ENCODE assay signal across 8 cellular contexts in the genomic region with DNA sequence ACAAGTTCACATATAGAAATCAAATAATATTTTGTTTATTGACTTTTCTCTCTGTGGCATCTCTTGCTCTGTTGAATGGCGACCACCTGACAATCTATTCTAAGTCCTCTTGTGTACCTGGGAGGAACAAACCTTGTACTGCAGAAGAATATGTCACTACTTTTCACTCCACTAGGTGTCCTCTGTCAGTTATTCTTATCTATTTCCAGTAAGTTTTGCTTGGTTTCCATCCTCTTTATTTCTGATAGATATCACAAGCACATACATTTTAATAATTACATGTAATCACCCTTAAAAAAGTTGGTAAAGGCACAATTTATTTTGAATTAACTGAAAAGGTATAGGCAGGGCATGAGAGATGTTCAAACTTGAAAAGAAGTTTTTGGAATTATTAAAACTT.
DNase-seq lines count a peak whose midpoint lies in the region; ATAC-seq, FAIRE-seq and TF ChIP-seq lines count a peak whose summit lies in the region.

No MANE protein-coding gene starts in this region.

- FAIRE-seq in HTR-8/SVneo (lab: Jason Lieb, UNC): no peak

- no peak for DNase-seq in BJ (ENCODE audit: low read depth)
- peak; percentile 7 for DNase-seq in SK-N-DZ (ENCODE audit: low spot score)
- DNase-seq in hepatocyte (ENCODE audit: low spot score): peak; percentile 25
- no peak for DNase-seq in amniotic stem cell (lab: John Stamatoyannopoulos, UW)
- no peak for DNase-seq in HTR-8/SVneo (ENCODE audit: insufficient read length, low spot score)
- no peak for DNase-seq in esophagus muscularis mucosa (ENCODE audit: extremely low spot score)

- no peaks in the 10 kb centered on the region for H4K20me1 ChIP-seq in hepatocyte (ENCODE audit: insufficient read depth, poor library complexity, severe bottlenecking)

- H3K27ac ChIP-seq in HEK293 (ENCODE audit: extremely low read depth, low read depth, low read length) (no peak overlapping the region), hepatocyte (no peak overlapping the region), esophagus muscularis mucosa (replicated peaks in 1 of 4) (no peak overlapping the region)

- TF ChIP-seq CTCF in BJ (IDR thresholded peaks at IDR 0.05; ENCODE audit: insufficient read depth, low read depth, low read length) (peak; percentile 22; the same call in 1 of the 2 replicates), HEK293 (tag by site-specific recombination; IDR thresholded peaks at IDR 0.05) (no peak), hepatocyte (IDR thresholded peaks at IDR 0.05; ENCODE audit: poor library complexity) (peak; percentile 40), esophagus muscularis mucosa (IDR thresholded peaks at IDR 0.05) (no peak)

- no peak overlapping the region for H3K4me3 ChIP-seq in BJ (ENCODE audit: low read depth, low read length)
- H3K4me3 ChIP-seq in HEK293 (ENCODE audit: low read depth, low read length): no peak overlapping the region
- no peak overlapping the region for H3K4me3 ChIP-seq in hepatocyte
- H3K4me3 ChIP-seq in esophagus muscularis mucosa: no peak overlapping the region

- H3K79me2 ChIP-seq in hepatocyte: no peaks in the 10 kb centered on the region

- TF ChIP-seq POLR2A in esophagus muscularis mucosa (IDR thresholded peaks at IDR 0.05; ENCODE audit: low read depth): no peak

- H3K9me3 ChIP-seq in HEK293 (ENCODE audit: control insufficient read depth, insufficient read depth, low read depth, low read length) (no peaks in the 10 kb centered on the region), hepatocyte (ENCODE audit: low read depth) (no peaks in the 10 kb centered on the region), esophagus muscularis mucosa (no peaks in the 10 kb centered on the region)

- H3K27me3 ChIP-seq in BJ (ENCODE audit: control insufficient read depth, insufficient read depth, low read length): no peaks in the 10 kb centered on the region
- no peaks in the 10 kb centered on the region for H3K27me3 ChIP-seq in hepatocyte
- H3K27me3 ChIP-seq in esophagus muscularis mucosa: no peaks in the 10 kb centered on the region

- 48% methylated on average over 1 of the region's 1 CpG for WGBS in hepatocyte (ENCODE audit: low lambda C conversion rate, missing lambda C conversion rate)
- WGBS in esophagus muscularis mucosa: 71% methylated on average over 1 of the region's 1 CpG

- intact Hi-C loops in esophagus muscularis mucosa (cut with DNase I): no loop called here

- no peak overlapping the region for H3K4me2 ChIP-seq in hepatocyte

- CTCF ChIA-PET in BJ (lab: Yijun Ruan, JAX) (no interaction called here), HEK293 (lab: Yijun Ruan, JAX) (no interaction called here)

- H3K36me3 ChIP-seq in BJ (ENCODE audit: control insufficient read depth, insufficient read depth, low read length) (no peaks in the 10 kb centered on the region), HEK293 (ENCODE audit: control insufficient read depth in 2 of 2, insufficient read depth in 1 of 2, low read length in 2 of 2) (no peaks in the 10 kb centered on the region), hepatocyte (replicated peaks; ENCODE audit: insufficient read depth, low read depth) (no peaks in the 10 kb centered on the region), esophagus muscularis mucosa (no peaks in the 10 kb centered on the region)

- no peak overlapping the region for H2AFZ ChIP-seq in hepatocyte

- POLR2A ChIA-PET in BJ (lab: Charles Lee) (no interaction called here), HEK293 (lab: Yijun Ruan, JAX) (no interaction called here)

- no peak for ATAC-seq in HG02759 (IDR thresholded peaks at IDR 0.05; ENCODE audit: unreplicated experiment)

- no peak for TF ChIP-seq EP300 in esophagus muscularis mucosa (IDR thresholded peaks at IDR 0.05)

- no peaks in the 10 kb centered on the region for H3K9me2 ChIP-seq in hepatocyte (replicated peaks; ENCODE audit: insufficient read depth)

- H3K4me1 ChIP-seq in HEK293 (ENCODE audit: control insufficient read depth, insufficient read depth, low read length): no peaks in the 10 kb centered on the region
- H3K4me1 ChIP-seq in hepatocyte (ENCODE audit: insufficient read depth): no peaks in the 10 kb centered on the region
- no peaks in the 10 kb centered on the region for H3K4me1 ChIP-seq in esophagus muscularis mucosa

TF ChIP-seq in HEK293, 187 proteins besides CTCF, POLR2A, EP300 and RAD21:
- no peak for TF ChIP-seq ZNF514 (tag by site-specific recombination; IDR thresholded peaks at IDR 0.05)
- 0 out of 2 replicates have a peak, but pooled peaks have one; percentile 22 for TF ChIP-seq ZNF654 (tag by site-specific recombination; IDR thresholded peaks at IDR 0.05; ENCODE audit: low read depth)
- TF ChIP-seq ZNF677 (tag by site-specific recombination; IDR thresholded peaks at IDR 0.05): peak; percentile 91
TF ChIP-seq in HEK293: peak in this region for 2.

Comparison
In these comparisons a context has a peak if more than half of its experiments do, and no peak if none do; other contexts are left out.
1. DNase-seq: peak in SK-N-DZ (single experiment) and hepatocyte (single experiment); none in BJ (single experiment), amniotic stem cell (single experiment), HTR-8/SVneo (single experiment) and esophagus muscularis mucosa (single experiment).
2. CTCF ChIP-seq: peak in BJ (single experiment) and hepatocyte (single experiment); none in HEK293 (single experiment) and esophagus muscularis mucosa (0 of 3).